In genomic region chr12:78085562-78086182, GRCh38 we compare ENCODE assay signal across 16 cellular contexts.
DNase-seq lines count a peak whose midpoint lies in the region; ATAC-seq and TF ChIP-seq lines count a peak whose summit lies in the region.
"Had no signal": no experiment of that assay in that cellular context is flagged by ENCODE, and none has a peak within 500 bp of the region (broad histone marks: within the 10 kb centered on the region; RNA-seq: fewer than 3 reads in every experiment).

No MANE protein-coding gene starts in this region.

- no peak overlapping the region for H3K4me3 Mint-ChIP-seq in glutamatergic neuron (ENCODE audit: unreplicated experiment)
- H3K4me3 Mint-ChIP-seq: CD14-positive monocyte had no signal

- TF ChIP-seq CTCF in glutamatergic neuron (IDR thresholded peaks at IDR 0.05; ENCODE audit: partially characterized antibody, unreplicated experiment): no peak

- no peaks in the 10 kb centered on the region for H3K27me3 Mint-ChIP-seq in glutamatergic neuron (ENCODE audit: unreplicated experiment)

- in situ Hi-C loops in G401 (cut with HindIII; ENCODE audit: low sequenced_read_pairs): no loop called here

- no peak for ATAC-seq in GM21526 (IDR thresholded peaks at IDR 0.05; ENCODE audit: low FRiP score, unreplicated experiment)
- ATAC-seq: GM12878, left lung, Right ventricle myocardium inferior had no signal

- no peak overlapping the region for H3K27ac Mint-ChIP-seq in glutamatergic neuron (ENCODE audit: unreplicated experiment)
- H3K27ac Mint-ChIP-seq: CD14-positive monocyte had no signal

- H3K4me1 Mint-ChIP-seq in glutamatergic neuron (ENCODE audit: low read depth, unreplicated experiment): no peaks in the 10 kb centered on the region

- no peaks in the 10 kb centered on the region for H3K36me3 Mint-ChIP-seq in glutamatergic neuron (ENCODE audit: unreplicated experiment)
- H3K36me3 Mint-ChIP-seq: CD14-positive monocyte had no signal

- H3K9me3 Mint-ChIP-seq in glutamatergic neuron (ENCODE audit: unreplicated experiment): no peaks in the 10 kb centered on the region

- peak; percentile 85 for DNase-seq in G401 (ENCODE audit: low spot score)
- peak; percentile 31 for DNase-seq in NCI-H226
- peak; percentile 10 for DNase-seq in dermis blood vessel endothelial cell
- peak; percentile 36 for DNase-seq in middle frontal gyrus (ENCODE audit: extremely low spot score, low spot score)
- no peak for DNase-seq in glutamatergic neuron
- DNase-seq in NCI-H187 treated with DMSO at 0.1 percent for 48 hours (lab: John Stamatoyannopoulos, UW): no peak
- no peak for DNase-seq in COR-L47 (lab: John Stamatoyannopoulos, UW)
- DNase-seq: activated naive CD4-positive, alpha-beta T cell treated with anti-CD3 and anti-CD28 coated beads, Interleukin-2, amount 50 U/mL, for 16 hours; central memory CD4-positive, alpha-beta T cell; DND-41; left lung; NCI-H748 treated with DMSO at 0.1 percent for 48 hours had no signal

Comparison
In these comparisons a context has a peak if more than half of its experiments do, and no peak if none do; other contexts are left out.
1. DNase-seq: peak in G401 (single experiment), NCI-H226 (single experiment), dermis blood vessel endothelial cell (single experiment) and middle frontal gyrus (single experiment); none in glutamatergic neuron (single experiment), NCI-H187 treated with DMSO at 0.1 percent for 48 hours (single experiment) and COR-L47 (single experiment).